In the genomic region with DNA sequence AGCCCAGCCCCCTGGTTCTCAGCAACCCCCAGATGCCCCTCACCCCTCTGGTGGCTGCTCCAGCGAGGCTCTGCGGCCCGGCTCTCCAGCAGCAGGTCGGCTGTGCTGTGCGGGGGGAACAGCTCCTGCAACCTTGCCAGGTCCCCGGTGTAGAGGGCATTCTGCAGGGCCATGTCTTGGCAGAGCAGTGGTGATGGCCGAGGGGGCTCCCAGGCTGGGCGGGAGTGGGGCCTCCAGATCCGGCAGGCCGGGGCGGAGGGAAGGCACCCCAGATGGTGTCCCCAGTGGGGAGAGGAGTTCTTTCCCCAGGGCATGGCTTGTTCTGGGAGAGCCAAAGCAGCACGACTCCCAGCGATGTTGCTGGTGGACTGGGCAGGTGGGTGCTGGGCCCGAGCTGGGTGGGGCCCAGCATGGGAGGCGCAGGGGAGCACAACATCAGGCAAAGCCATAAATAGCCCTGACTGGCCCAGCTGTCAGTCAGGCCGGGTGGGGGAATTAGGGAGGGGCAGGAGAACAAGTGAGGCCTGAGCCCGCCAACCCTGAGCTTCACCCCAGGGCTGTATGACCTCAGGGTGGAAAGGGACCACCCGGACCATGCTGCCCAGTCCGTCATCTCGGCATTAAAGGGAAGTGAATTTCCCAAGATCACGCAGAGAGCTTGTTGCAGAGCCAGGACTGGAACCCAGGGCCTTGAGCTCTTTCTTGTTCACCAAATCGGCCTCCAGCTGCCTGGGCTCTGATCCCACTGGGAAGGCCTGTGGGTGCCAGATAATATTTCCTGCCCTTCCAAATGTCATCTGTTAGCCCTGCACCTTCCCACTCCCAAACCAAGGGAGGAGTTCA, we compare ENCODE assay signal across 1 cellular context.
TF ChIP-seq lines count a peak whose summit lies in the region.

No MANE protein-coding gene starts in this region.

TF ChIP-seq in GM12878, 131 proteins besides CTCF, POLR2A, EP300 and RAD21:
- no peak for TF ChIP-seq DPF2 (IDR thresholded peaks at IDR 0.05)
- no peak for TF ChIP-seq RFX5 (IDR thresholded peaks at IDR 0.05; ENCODE audit: low read depth, low read length)
- TF ChIP-seq, protein P1, sequence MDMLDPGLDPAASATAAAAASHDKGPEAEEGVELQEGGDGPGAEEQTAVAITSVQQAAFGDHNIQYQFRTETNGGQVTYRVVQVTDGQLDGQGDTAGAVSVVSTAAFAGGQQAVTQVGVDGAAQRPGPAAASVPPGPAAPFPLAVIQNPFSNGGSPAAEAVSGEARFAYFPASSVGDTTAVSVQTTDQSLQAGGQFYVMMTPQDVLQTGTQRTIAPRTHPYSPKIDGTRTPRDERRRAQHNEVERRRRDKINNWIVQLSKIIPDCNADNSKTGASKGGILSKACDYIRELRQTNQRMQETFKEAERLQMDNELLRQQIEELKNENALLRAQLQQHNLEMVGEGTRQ (IDR thresholded peaks at IDR 0.05; ENCODE audit: borderline replicate concordance, low read depth, low read length), result no peak
- TF ChIP-seq PML (IDR thresholded peaks at IDR 0.05; ENCODE audit: low read length), result no peak
- TF ChIP-seq, protein P2, sequence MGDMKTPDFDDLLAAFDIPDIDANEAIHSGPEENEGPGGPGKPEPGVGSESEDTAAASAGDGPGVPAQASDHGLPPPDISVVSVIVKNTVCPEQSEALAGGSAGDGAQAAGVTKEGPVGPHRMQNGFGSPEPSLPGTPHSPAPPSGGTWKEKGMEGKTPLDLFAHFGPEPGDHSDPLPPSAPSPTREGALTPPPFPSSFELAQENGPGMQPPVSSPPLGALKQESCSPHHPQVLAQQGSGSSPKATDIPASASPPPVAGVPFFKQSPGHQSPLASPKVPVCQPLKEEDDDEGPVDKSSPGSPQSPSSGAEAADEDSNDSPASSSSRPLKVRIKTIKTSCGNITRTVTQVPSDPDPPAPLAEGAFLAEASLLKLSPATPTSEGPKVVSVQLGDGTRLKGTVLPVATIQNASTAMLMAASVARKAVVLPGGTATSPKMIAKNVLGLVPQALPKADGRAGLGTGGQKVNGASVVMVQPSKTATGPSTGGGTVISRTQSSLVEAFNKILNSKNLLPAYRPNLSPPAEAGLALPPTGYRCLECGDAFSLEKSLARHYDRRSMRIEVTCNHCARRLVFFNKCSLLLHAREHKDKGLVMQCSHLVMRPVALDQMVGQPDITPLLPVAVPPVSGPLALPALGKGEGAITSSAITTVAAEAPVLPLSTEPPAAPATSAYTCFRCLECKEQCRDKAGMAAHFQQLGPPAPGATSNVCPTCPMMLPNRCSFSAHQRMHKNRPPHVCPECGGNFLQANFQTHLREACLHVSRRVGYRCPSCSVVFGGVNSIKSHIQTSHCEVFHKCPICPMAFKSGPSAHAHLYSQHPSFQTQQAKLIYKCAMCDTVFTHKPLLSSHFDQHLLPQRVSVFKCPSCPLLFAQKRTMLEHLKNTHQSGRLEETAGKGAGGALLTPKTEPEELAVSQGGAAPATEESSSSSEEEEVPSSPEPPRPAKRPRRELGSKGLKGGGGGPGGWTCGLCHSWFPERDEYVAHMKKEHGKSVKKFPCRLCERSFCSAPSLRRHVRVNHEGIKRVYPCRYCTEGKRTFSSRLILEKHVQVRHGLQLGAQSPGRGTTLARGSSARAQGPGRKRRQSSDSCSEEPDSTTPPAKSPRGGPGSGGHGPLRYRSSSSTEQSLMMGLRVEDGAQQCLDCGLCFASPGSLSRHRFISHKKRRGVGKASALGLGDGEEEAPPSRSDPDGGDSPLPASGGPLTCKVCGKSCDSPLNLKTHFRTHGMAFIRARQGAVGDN (IDR thresholded peaks at IDR 0.05), result no peak
- no peak for TF ChIP-seq SMARCA5 (IDR thresholded peaks at IDR 0.05)
- TF ChIP-seq, protein P3, sequence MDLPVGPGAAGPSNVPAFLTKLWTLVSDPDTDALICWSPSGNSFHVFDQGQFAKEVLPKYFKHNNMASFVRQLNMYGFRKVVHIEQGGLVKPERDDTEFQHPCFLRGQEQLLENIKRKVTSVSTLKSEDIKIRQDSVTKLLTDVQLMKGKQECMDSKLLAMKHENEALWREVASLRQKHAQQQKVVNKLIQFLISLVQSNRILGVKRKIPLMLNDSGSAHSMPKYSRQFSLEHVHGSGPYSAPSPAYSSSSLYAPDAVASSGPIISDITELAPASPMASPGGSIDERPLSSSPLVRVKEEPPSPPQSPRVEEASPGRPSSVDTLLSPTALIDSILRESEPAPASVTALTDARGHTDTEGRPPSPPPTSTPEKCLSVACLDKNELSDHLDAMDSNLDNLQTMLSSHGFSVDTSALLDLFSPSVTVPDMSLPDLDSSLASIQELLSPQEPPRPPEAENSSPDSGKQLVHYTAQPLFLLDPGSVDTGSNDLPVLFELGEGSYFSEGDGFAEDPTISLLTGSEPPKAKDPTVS (IDR thresholded peaks at IDR 0.05; ENCODE audit: low read depth, low read length), result no peak
- TF ChIP-seq, protein P4, sequence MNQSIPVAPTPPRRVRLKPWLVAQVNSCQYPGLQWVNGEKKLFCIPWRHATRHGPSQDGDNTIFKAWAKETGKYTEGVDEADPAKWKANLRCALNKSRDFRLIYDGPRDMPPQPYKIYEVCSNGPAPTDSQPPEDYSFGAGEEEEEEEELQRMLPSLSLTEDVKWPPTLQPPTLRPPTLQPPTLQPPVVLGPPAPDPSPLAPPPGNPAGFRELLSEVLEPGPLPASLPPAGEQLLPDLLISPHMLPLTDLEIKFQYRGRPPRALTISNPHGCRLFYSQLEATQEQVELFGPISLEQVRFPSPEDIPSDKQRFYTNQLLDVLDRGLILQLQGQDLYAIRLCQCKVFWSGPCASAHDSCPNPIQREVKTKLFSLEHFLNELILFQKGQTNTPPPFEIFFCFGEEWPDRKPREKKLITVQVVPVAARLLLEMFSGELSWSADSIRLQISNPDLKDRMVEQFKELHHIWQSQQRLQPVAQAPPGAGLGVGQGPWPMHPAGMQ (IDR thresholded peaks at IDR 0.05; ENCODE audit: borderline replicate concordance), result no peak
- no peak for TF ChIP-seq FOXM1 (IDR thresholded peaks at IDR 0.05; ENCODE audit: low read depth, low read length)
- no peak for TF ChIP-seq ZNF274 (IDR thresholded peaks at IDR 0.05; ENCODE audit: insufficient read depth, insufficient read length)
- TF ChIP-seq NBN (IDR thresholded peaks at IDR 0.05), result no peak
- TF ChIP-seq JUNB (IDR thresholded peaks at IDR 0.05), result no peak
- no peak for TF ChIP-seq ZSCAN29 (IDR thresholded peaks at IDR 0.05)
- TF ChIP-seq, protein P5, sequence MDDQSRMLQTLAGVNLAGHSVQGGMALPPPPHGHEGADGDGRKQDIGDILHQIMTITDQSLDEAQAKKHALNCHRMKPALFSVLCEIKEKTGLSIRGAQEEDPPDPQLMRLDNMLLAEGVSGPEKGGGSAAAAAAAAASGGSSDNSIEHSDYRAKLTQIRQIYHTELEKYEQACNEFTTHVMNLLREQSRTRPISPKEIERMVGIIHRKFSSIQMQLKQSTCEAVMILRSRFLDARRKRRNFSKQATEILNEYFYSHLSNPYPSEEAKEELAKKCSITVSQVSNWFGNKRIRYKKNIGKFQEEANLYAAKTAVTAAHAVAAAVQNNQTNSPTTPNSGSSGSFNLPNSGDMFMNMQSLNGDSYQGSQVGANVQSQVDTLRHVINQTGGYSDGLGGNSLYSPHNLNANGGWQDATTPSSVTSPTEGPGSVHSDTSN (IDR thresholded peaks at IDR 0.05; ENCODE audit: insufficient replicate concordance, low read depth, low read length), result no peak
- TF ChIP-seq HDGF (IDR thresholded peaks at IDR 0.05), result no peak
- TF ChIP-seq, protein P6, sequence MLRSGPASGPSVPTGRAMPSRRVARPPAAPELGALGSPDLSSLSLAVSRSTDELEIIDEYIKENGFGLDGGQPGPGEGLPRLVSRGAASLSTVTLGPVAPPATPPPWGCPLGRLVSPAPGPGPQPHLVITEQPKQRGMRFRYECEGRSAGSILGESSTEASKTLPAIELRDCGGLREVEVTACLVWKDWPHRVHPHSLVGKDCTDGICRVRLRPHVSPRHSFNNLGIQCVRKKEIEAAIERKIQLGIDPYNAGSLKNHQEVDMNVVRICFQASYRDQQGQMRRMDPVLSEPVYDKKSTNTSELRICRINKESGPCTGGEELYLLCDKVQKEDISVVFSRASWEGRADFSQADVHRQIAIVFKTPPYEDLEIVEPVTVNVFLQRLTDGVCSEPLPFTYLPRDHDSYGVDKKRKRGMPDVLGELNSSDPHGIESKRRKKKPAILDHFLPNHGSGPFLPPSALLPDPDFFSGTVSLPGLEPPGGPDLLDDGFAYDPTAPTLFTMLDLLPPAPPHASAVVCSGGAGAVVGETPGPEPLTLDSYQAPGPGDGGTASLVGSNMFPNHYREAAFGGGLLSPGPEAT (IDR thresholded peaks at IDR 0.05; ENCODE audit: low read depth), result no peak
- no peak for TF ChIP-seq POLR2AphosphoS5 (IDR thresholded peaks at IDR 0.05; ENCODE audit: low read length)
- TF ChIP-seq SIX5 (IDR thresholded peaks at IDR 0.05; ENCODE audit: low read depth, low read length, severe bottlenecking), result no peak
